ENCODE assay signal across 8 cellular contexts in genomic region chr14:67704484-67705089, GRCh38. TPM values are rescaled to one million over a fixed set of nuclear protein-coding genes. Genes with fewer than 3 reads are reported as not detected.
A peak's percentile ranks its signal among the peaks of the same experiment; 100 is the strongest.
DNase-seq lines count a peak whose midpoint lies in the region; ATAC-seq, FAIRE-seq and TF ChIP-seq lines count a peak whose summit lies in the region.

No MANE protein-coding gene starts in this region.

- DNase-seq in BJ (ENCODE audit: low read depth) = no peak
- DNase-seq in GM18507 (ENCODE audit: extremely low spot score, insufficient read length, low read depth) = no peak
- DNase-seq in NCI-H1930 (lab: John Stamatoyannopoulos, UW) = peak; percentile 14 to 51
- DNase-seq in T-cell = peak in 18 of 34 experiments; percentile 4 to 39 (median 14)
- DNase-seq in epithelial cell of prostate (ENCODE audit: low read depth, low spot score) = no peak
- DNase-seq in mucosa of gallbladder (ENCODE audit: low spot score) = peak; percentile 67
- no peak for DNase-seq in HK-2 (ENCODE audit: unreplicated experiment)

- no peaks in the 10 kb centered on the region for H3K27me3 ChIP-seq in BJ (ENCODE audit: control insufficient read depth, insufficient read depth, low read length)

- H3K4me1 Mint-ChIP-seq in T-cell = no peaks in the 10 kb centered on the region

- CTCF ChIA-PET in BJ (lab: Yijun Ruan, JAX) (interaction anchor here (0.5 to 6.9 kb wide), 43 partner anchors 9 to 1345 kb away, joined by 3 to 189 read pairs (median 4); partner anchors contain the start of genes ARG2, PIGH, PLEKHH1 and RDH11), T-cell (lab: Charles Lee) (interaction anchor here (0.5 to 3.0 kb wide), 43 partner anchors 8 to 1345 kb away, joined by 3 to 44 read pairs (median 4); partner anchors contain the start of genes PIGH (in 2 of the 2), RDH11 (in 2 of the 2) and ARG2 (in 1 of the 2))

- POLR2A ChIA-PET in BJ (lab: Charles Lee) (interaction anchor here (0.6 to 1.2 kb wide), 2 partner anchors 35 to 120 kb away, joined by 4 to 5 read pairs; no protein-coding TSS in a partner anchor), T-cell (lab: Charles Lee) (interaction anchor here (0.5 to 1.2 kb wide), 5 partner anchors 9 to 104 kb away, joined by 3 to 5 read pairs (median 3); partner anchors contain the start of genes ARG2 (in 1 of the 2), PIGH (in 1 of the 2) and RDH11 (in 1 of the 2))

- H3K9me3 Mint-ChIP-seq in T-cell = peaks cover 0 to 2% (median 0%) of the 10 kb centered on the region in 3 donors

- H3K4me3 ChIP-seq in BJ (ENCODE audit: low read depth, low read length) = no peak overlapping the region

- FAIRE-seq in GM18507 (lab: Jason Lieb, UNC) = peak; percentile 79

- H3K27ac Mint-ChIP-seq in T-cell = no peak overlapping the region

- TF ChIP-seq CTCF in BJ (IDR thresholded peaks at IDR 0.05; ENCODE audit: insufficient read depth, low read depth, low read length) = peak; percentile 79

- H3K36me3 ChIP-seq in BJ (ENCODE audit: control insufficient read depth, insufficient read depth, low read length) = no peaks in the 10 kb centered on the region

- H3K27me3 Mint-ChIP-seq in T-cell = peaks cover 5% of the 10 kb centered on the region in 2 donors

- H3K36me3 Mint-ChIP-seq in T-cell = no peaks in the 10 kb centered on the region

- H3K4me3 Mint-ChIP-seq in T-cell = no peak overlapping the region

- ATAC-seq in T-cell (replicated peaks in 1 of 4) = peak; percentile 67 to 82 (median 80)
- no peak for ATAC-seq in HG03175 (IDR thresholded peaks at IDR 0.05; ENCODE audit: unreplicated experiment)

- H3K27ac ChIP-seq in epithelial cell of prostate = peak overlapping the region; percentile 41

RNA-seq across cellular contexts. Expression of gene RDH12, which starts 2.9 kb away (rescaled TPM):
- not detected in 2 replicates for polyA plus RNA-seq in BJ (2011; rRNA removed)
- polyA minus RNA-seq in BJ (2011; rRNA and poly(A)+ RNA removed) = not detected in 2 replicates
- not detected for total RNA-seq in T-cell
- 166 TPM for total RNA-seq in mucosa of gallbladder

RNA-seq across cellular contexts. Expression of gene RDH11, which starts 9.0 kb away (rescaled TPM):
- polyA plus RNA-seq in BJ (2011; rRNA removed) = 73.5 and 80.3 TPM in 2 replicates
- polyA minus RNA-seq in BJ (2011; rRNA and poly(A)+ RNA removed) = 35.8 and 78.3 TPM in 2 replicates
- total RNA-seq in T-cell (10 to 100 TPM; 26.1 to 44.2 (median 40.0) TPM), mucosa of gallbladder (222 TPM)

RNA-seq across cellular contexts. Expression of gene VTI1B, which starts 30.2 kb away (rescaled TPM):
- polyA plus RNA-seq in BJ (2011; rRNA removed) = 66.2 and 94.0 TPM in 2 replicates
- 33.1 and 38.9 TPM in 2 replicates for polyA minus RNA-seq in BJ (2011; rRNA and poly(A)+ RNA removed)
- total RNA-seq in T-cell (10 to 100 TPM; 41.6 to 66.9 (median 54.7) TPM), mucosa of gallbladder (108 TPM)

Comparison
In these comparisons a context has a peak if more than half of its experiments do, and no peak if none do; other contexts are left out.
1. DNase-seq: peak in NCI-H1930 (2 of 2), T-cell (18 of 34) and mucosa of gallbladder (single experiment); none in BJ (single experiment), GM18507 (single experiment), epithelial cell of prostate (single experiment) and HK-2 (single experiment).
2. RNA of gene RDH12, which starts 2.9 kb away (total RNA-seq): 166 TPM in mucosa of gallbladder (single experiment); not detected in T-cell; every median in the first group is over 100 times any median in the second.